Comparison of ENCODE assay signal across 8 cellular contexts in the genomic region with DNA sequence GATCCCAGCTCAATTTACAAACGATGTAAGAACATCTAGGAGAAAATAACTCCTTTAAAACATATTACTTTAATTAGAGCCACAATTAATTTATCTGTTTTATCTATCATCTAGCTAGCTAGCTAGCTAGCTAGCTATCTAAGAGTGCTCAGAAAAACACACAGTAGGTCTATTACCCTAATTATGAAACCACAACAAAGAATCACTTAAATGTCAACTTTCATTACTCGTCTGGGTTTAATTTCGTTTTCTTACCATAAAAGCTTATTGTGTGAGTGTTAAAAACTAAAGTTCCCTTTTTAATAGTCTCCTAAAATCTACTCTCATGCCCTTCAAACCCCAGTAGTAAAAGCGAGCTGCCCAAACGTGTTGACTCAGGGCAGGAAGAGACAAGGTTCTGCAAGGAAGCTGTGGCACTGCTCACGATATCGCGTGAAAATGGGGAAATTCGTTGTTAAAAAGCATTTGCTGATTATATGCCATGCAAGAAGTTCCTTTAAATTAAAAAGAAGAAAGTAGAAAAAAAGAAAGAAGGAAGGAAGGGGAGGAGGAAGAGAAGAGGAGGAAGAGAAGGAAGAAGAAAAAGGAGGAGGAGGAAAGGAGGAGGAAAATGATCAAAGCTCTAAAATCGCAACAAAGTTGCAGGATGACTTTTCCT. TPM values are rescaled to one million over a fixed set of nuclear protein-coding genes. Genes with fewer than 3 reads are reported as not detected.
DNase-seq lines count a peak whose midpoint lies in the region; ATAC-seq and TF ChIP-seq lines count a peak whose summit lies in the region.

No MANE protein-coding gene starts in this region.

- no peak for ATAC-seq in HG03342 (IDR thresholded peaks at IDR 0.05; ENCODE audit: unreplicated experiment)

- H3K27me3 Mint-ChIP-seq in activated T-cell treated with anti-CD3 and anti-CD28 coated beads, Interleukin-2, amount 50 U/mL, for 24 hours = peaks cover 57% of the 10 kb centered on the region
- no peaks in the 10 kb centered on the region for H3K27me3 Mint-ChIP-seq in activated naive CD8-positive, alpha-beta T cell

- H3K27me3 ChIP-seq in NT2/D1 (ENCODE audit: insufficient read depth, insufficient read length) (peaks cover 26% of the 10 kb centered on the region), hepatocyte (no peaks in the 10 kb centered on the region)

- peak; percentile 36 for DNase-seq in activated T-cell treated with anti-CD3 and anti-CD28 coated beads, Interleukin-2, amount 50 U/mL, for 24 hours
- no peak for DNase-seq in activated T-cell treated with anti-CD3 and anti-CD28 coated beads, Interleukin-2, amount 50 U/mL, for 1 hour
- DNase-seq in NT2/D1 (ENCODE audit: low read depth, low spot score) (no peak), hepatocyte (ENCODE audit: low spot score) (no peak), occipital lobe (lab: John Stamatoyannopoulos, UW) (no peak)

- peaks cover 4% of the 10 kb centered on the region for H3K36me3 Mint-ChIP-seq in activated T-cell treated with anti-CD3 and anti-CD28 coated beads, Interleukin-2, amount 50 U/mL, for 24 hours (ENCODE audit: low read depth)
- H3K36me3 Mint-ChIP-seq in activated naive CD8-positive, alpha-beta T cell = no peaks in the 10 kb centered on the region

- H3K9me3 ChIP-seq in NT2/D1 (ENCODE audit: insufficient read depth, low read length) (no peaks in the 10 kb centered on the region), hepatocyte (ENCODE audit: low read depth) (no peaks in the 10 kb centered on the region)

- H3K4me3 ChIP-seq in NT2/D1 (ENCODE audit: insufficient read length, low read depth) (peak overlapping the region; percentile 37), hepatocyte (peak overlapping the region; percentile 30), skin epidermis (peak overlapping the region; percentile 46 to 63 (median 60))

- TF ChIP-seq CTCF in hepatocyte (IDR thresholded peaks at IDR 0.05; ENCODE audit: poor library complexity) = no peak

- H3K36me3 ChIP-seq in NT2/D1 (ENCODE audit: insufficient read depth, insufficient read length, low read length) = no peaks in the 10 kb centered on the region
- H3K36me3 ChIP-seq in hepatocyte (replicated peaks; ENCODE audit: insufficient read depth, low read depth) = no peaks in the 10 kb centered on the region

- peak overlapping the region; percentile 86 for H3K4me3 Mint-ChIP-seq in activated T-cell treated with anti-CD3 and anti-CD28 coated beads, Interleukin-2, amount 50 U/mL, for 24 hours
- H3K4me3 Mint-ChIP-seq in activated naive CD8-positive, alpha-beta T cell = peak overlapping the region; percentile 93

- H3K9me2 ChIP-seq in hepatocyte (replicated peaks; ENCODE audit: insufficient read depth) = no peaks in the 10 kb centered on the region

- peak overlapping the region; percentile 91 for H3K27ac Mint-ChIP-seq in activated T-cell treated with anti-CD3 and anti-CD28 coated beads, Interleukin-2, amount 50 U/mL, for 24 hours
- peak overlapping the region; percentile 95 for H3K27ac Mint-ChIP-seq in activated naive CD8-positive, alpha-beta T cell

- 44% methylated on average over 10 of the region's 10 CpGs for WGBS in hepatocyte (ENCODE audit: low lambda C conversion rate, missing lambda C conversion rate)

- H3K79me2 ChIP-seq in hepatocyte = peaks cover 17% of the 10 kb centered on the region

- H3K4me2 ChIP-seq in hepatocyte = peak overlapping the region; percentile 76

- H3K27ac ChIP-seq in hepatocyte = peak overlapping the region; percentile 90
- H3K27ac ChIP-seq in skin epidermis = peak overlapping the region; percentile 76 to 95 (median 89)

- no peak overlapping the region for H3K9ac ChIP-seq in NT2/D1 (ENCODE audit: insufficient read length, low read depth)

- no peaks in the 10 kb centered on the region for H3K4me1 ChIP-seq in NT2/D1 (ENCODE audit: insufficient read depth, insufficient read length)
- no peaks in the 10 kb centered on the region for H3K4me1 ChIP-seq in hepatocyte (ENCODE audit: insufficient read depth)

- no peaks in the 10 kb centered on the region for H4K20me1 ChIP-seq in hepatocyte (ENCODE audit: insufficient read depth, poor library complexity, severe bottlenecking)

- H3K4me1 Mint-ChIP-seq in activated T-cell treated with anti-CD3 and anti-CD28 coated beads, Interleukin-2, amount 50 U/mL, for 24 hours (ENCODE audit: low read depth) = peaks cover 44% of the 10 kb centered on the region
- H3K4me1 Mint-ChIP-seq in activated naive CD8-positive, alpha-beta T cell (ENCODE audit: low read depth) = peaks cover 62% of the 10 kb centered on the region

- H3K9me3 Mint-ChIP-seq in activated T-cell treated with anti-CD3 and anti-CD28 coated beads, Interleukin-2, amount 50 U/mL, for 24 hours = no peaks in the 10 kb centered on the region
- H3K9me3 Mint-ChIP-seq in activated naive CD8-positive, alpha-beta T cell (ENCODE audit: low read depth) = no peaks in the 10 kb centered on the region

- peak overlapping the region; percentile 57 for H2AFZ ChIP-seq in hepatocyte

RNA-seq across cellular contexts. Expression of a gene that starts 0.6 kb away (rescaled TPM):
- 73.8 and 90.5 TPM in 2 replicates for total RNA-seq in hepatocyte
- polyA plus RNA-seq in hepatocyte = 9.6 and 11.6 TPM in 2 replicates
- total RNA-seq in occipital lobe = 2.8 TPM

Comparison
In these comparisons a context has a peak if more than half of its experiments do, and no peak if none do; other contexts are left out.
1. RNA of a gene that starts 0.6 kb away (total RNA-seq): 73.8 to 90.5 TPM in hepatocyte; 2.8 TPM in occipital lobe (single experiment); every median in the first group is over 10 times any median in the second.
2. Peak in every context shown above with its lines, with median percentiles within 50 percentile points of each other: H3K4me3 ChIP-seq.